In the genomic region with DNA sequence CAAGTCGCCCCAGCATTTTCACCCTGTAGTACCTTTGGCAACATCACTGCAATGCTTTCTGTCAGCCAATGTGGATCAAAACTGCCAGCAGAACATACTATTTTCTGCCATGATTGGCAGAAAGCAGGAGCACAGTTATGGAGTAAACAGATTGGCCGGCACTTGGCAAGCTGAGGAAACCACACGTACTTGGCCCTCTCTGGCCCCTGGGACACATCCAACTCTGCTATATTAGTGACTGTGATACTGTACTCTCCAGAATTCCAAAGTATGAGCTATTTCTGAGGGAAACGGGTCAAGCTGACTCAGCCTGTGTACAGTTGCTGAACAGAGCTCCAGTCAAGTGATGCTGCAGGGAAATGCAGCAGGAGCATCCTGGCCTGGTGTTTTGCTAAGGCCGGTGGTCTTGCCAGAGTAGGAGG, we compare ENCODE assay signal across 11 cellular contexts. TPM values are rescaled to one million over a fixed set of nuclear protein-coding genes. Genes with fewer than 3 reads are reported as not detected.
DNase-seq lines count a peak whose midpoint lies in the region; ATAC-seq and TF ChIP-seq lines count a peak whose summit lies in the region.
"Had no signal": no experiment of that assay in that cellular context is flagged by ENCODE, and none has a peak within 500 bp of the region (broad histone marks: within the 10 kb centered on the region; RNA-seq: fewer than 3 reads in every experiment).

No MANE protein-coding gene starts in this region.

- H2AFZ ChIP-seq in SK-N-SH (ENCODE audit: low read depth) = peak overlapping the region; percentile 49; the same call in 1 of the 2 replicates

- H3K9me2 ChIP-seq in SK-N-SH = no peaks in the 10 kb centered on the region

- no peak overlapping the region for H3K4me3 Mint-ChIP-seq in type B pancreatic cell
- H3K4me3 Mint-ChIP-seq: central memory CD8-positive, alpha-beta T cell had no signal

- POLR2A ChIA-PET in SK-N-SH (lab: Yijun Ruan, JAX) = interaction anchor here (0.6 kb wide), 1 partner anchor 12 kb away, joined by 4 read pairs; no protein-coding TSS in a partner anchor

- H3K27me3 Mint-ChIP-seq in type B pancreatic cell = peaks cover 3% of the 10 kb centered on the region
- H3K27me3 Mint-ChIP-seq: central memory CD8-positive, alpha-beta T cell had no signal

- H3K4me2 ChIP-seq in SK-N-SH = peak overlapping the region; percentile 53

- no peak for TF ChIP-seq RAD21 in SK-N-SH (IDR thresholded peaks at IDR 0.05; ENCODE audit: low read length)

- DNase-seq in GM04503 (ENCODE audit: low read depth) = peak; percentile 87
- no peak for DNase-seq in SK-N-SH
- DNase-seq in foreskin fibroblast = peak; percentile 88 to 96
- no peak for DNase-seq in activated naive CD4-positive, alpha-beta T cell (lab: John Stamatoyannopoulos, UW)
- DNase-seq in type B pancreatic cell (ENCODE audit: extremely low spot score, unreplicated experiment) = no peak
- DNase-seq: DMS53 had no signal

- no peak overlapping the region for H3K4me3 ChIP-seq in SK-N-SH (ENCODE audit: low read depth in 2 of 2, low read length in 1 of 2)
- H3K4me3 ChIP-seq in foreskin fibroblast (ENCODE audit: low read depth in 1 of 2, low read length in 2 of 2) = no peak overlapping the region
- peak overlapping the region in 2 of 3 donors; percentile 30 to 41 for H3K4me3 ChIP-seq in skeletal muscle tissue (ENCODE audit: low read length in 3 of 3)

- peaks cover 15% of the 10 kb centered on the region for H3F3A ChIP-seq in SK-N-SH (replicated peaks; ENCODE audit: insufficient read depth)

- no peaks in the 10 kb centered on the region for H3K79me2 ChIP-seq in SK-N-SH (ENCODE audit: insufficient read depth)

- ATAC-seq in HG03378 (IDR thresholded peaks at IDR 0.05; ENCODE audit: unreplicated experiment) (no peak), HG02981 (IDR thresholded peaks at IDR 0.05; ENCODE audit: unreplicated experiment) (no peak)

- H3K9me3 Mint-ChIP-seq in type B pancreatic cell = no peaks in the 10 kb centered on the region
- H3K9me3 Mint-ChIP-seq: central memory CD8-positive, alpha-beta T cell had no signal

- no peak overlapping the region for H3K27ac Mint-ChIP-seq in type B pancreatic cell

- H3K36me3 ChIP-seq in SK-N-SH (replicated peaks in 1 of 2; ENCODE audit: control insufficient read depth in 1 of 2, insufficient read depth in 2 of 2, low read length in 1 of 2) = no peaks in the 10 kb centered on the region
- no peaks in the 10 kb centered on the region for H3K36me3 ChIP-seq in skeletal muscle tissue (ENCODE audit: control insufficient read depth in 3 of 3, insufficient read depth in 3 of 3, low read length in 3 of 3)
- H3K36me3 ChIP-seq: neutrophil had no signal

- CTCF ChIA-PET in SK-N-SH (lab: Yijun Ruan, JAX) = interaction anchor here (1.1 to 2.0 kb wide), 2 partner anchors 45 to 70 kb away, joined by 3 to 5 read pairs; no protein-coding TSS in a partner anchor

- H3K9me3 ChIP-seq in SK-N-SH (no peaks in the 10 kb centered on the region), skeletal muscle tissue (ENCODE audit: control insufficient read depth in 3 of 3, low read length in 3 of 3) (no peaks in the 10 kb centered on the region)
- H3K9me3 ChIP-seq: neutrophil had no signal

- H3K27ac ChIP-seq in SK-N-SH (ENCODE audit: low read depth in 2 of 2, low read length in 1 of 2) = peak overlapping the region; percentile 50 to 53; a peak in 3 of 4 replicates
- peak overlapping the region; percentile 60 for H3K27ac ChIP-seq in skeletal muscle tissue (ENCODE audit: low read depth, low read length)
- H3K27ac ChIP-seq: neutrophil had no signal

- H3K4me1 Mint-ChIP-seq in type B pancreatic cell (ENCODE audit: unreplicated experiment) = no peaks in the 10 kb centered on the region
- H3K4me1 Mint-ChIP-seq: central memory CD8-positive, alpha-beta T cell had no signal

- H3K27me3 ChIP-seq in SK-N-SH (ENCODE audit: insufficient read depth) (no peaks in the 10 kb centered on the region), skeletal muscle tissue (ENCODE audit: control insufficient read depth in 3 of 3, insufficient read depth in 3 of 3, low read length in 3 of 3) (no peaks in the 10 kb centered on the region)

- H4K20me1 ChIP-seq in SK-N-SH (ENCODE audit: insufficient read depth) = no peaks in the 10 kb centered on the region

- 22% methylated on average over 5 of the region's 5 CpGs for WGBS in SK-N-SH (ENCODE audit: low lambda C conversion rate)

- no peaks in the 10 kb centered on the region for H3K36me3 Mint-ChIP-seq in type B pancreatic cell

- peak in 1 of 2 experiments; percentile 92; a peak in 3 of 4 replicates for TF ChIP-seq EP300 in SK-N-SH (IDR thresholded peaks at IDR 0.05; ENCODE audit: borderline replicate concordance in 1 of 2, low read depth in 1 of 2, low read length in 1 of 2)

- H3K9ac ChIP-seq in SK-N-SH (no peak overlapping the region), skeletal muscle tissue (ENCODE audit: low read depth in 1 of 3, low read length in 3 of 3) (peak overlapping the region in 1 of 3 donors; percentile 60)

- peaks cover 12 to 25% of the 10 kb centered on the region in 2 experiments for H3K4me1 ChIP-seq in SK-N-SH (ENCODE audit: control insufficient read depth in 1 of 2, insufficient read depth in 2 of 2, low read depth in 1 of 2, low read length in 1 of 2)
- peaks cover 19 to 26% (median 24%) of the 10 kb centered on the region in 3 donors for H3K4me1 ChIP-seq in skeletal muscle tissue (ENCODE audit: control insufficient read depth in 3 of 3, insufficient read depth in 3 of 3, low read length in 3 of 3)

- TF ChIP-seq CTCF in SK-N-SH (IDR thresholded peaks at IDR 0.05) (no peak), foreskin fibroblast (IDR thresholded peaks at IDR 0.05; ENCODE audit: low read depth, low read length) (no peak), type B pancreatic cell (conservative IDR thresholded peaks at IDR 0.05) (no peak)

TF ChIP-seq in SK-N-SH, 30 proteins besides CTCF, POLR2A, EP300 and RAD21 (continues in another document):
- no peak for TF ChIP-seq TAF1 (IDR thresholded peaks at IDR 0.05; ENCODE audit: borderline replicate concordance, low read depth, low read length)
- TF ChIP-seq TCF12 (IDR thresholded peaks at IDR 0.05) = peak; percentile 93
- TF ChIP-seq, protein P1, sequence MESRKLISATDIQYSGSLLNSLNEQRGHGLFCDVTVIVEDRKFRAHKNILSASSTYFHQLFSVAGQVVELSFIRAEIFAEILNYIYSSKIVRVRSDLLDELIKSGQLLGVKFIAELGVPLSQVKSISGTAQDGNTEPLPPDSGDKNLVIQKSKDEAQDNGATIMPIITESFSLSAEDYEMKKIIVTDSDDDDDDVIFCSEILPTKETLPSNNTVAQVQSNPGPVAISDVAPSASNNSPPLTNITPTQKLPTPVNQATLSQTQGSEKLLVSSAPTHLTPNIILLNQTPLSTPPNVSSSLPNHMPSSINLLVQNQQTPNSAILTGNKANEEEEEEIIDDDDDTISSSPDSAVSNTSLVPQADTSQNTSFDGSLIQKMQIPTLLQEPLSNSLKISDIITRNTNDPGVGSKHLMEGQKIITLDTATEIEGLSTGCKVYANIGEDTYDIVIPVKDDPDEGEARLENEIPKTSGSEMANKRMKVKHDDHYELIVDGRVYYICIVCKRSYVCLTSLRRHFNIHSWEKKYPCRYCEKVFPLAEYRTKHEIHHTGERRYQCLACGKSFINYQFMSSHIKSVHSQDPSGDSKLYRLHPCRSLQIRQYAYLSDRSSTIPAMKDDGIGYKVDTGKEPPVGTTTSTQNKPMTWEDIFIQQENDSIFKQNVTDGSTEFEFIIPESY (IDR thresholded peaks at IDR 0.05; ENCODE audit: borderline replicate concordance, low read depth) = peak; percentile 78; the same call in 1 of the 2 replicates
- TF ChIP-seq, protein P2, sequence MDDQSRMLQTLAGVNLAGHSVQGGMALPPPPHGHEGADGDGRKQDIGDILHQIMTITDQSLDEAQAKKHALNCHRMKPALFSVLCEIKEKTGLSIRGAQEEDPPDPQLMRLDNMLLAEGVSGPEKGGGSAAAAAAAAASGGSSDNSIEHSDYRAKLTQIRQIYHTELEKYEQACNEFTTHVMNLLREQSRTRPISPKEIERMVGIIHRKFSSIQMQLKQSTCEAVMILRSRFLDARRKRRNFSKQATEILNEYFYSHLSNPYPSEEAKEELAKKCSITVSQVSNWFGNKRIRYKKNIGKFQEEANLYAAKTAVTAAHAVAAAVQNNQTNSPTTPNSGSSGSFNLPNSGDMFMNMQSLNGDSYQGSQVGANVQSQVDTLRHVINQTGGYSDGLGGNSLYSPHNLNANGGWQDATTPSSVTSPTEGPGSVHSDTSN (IDR thresholded peaks at IDR 0.05) = peak; percentile 96
- TF ChIP-seq EZH2phosphoT487 (IDR thresholded peaks at IDR 0.05; ENCODE audit: borderline replicate concordance, low read depth) = no peak
- TF ChIP-seq, protein P3, sequence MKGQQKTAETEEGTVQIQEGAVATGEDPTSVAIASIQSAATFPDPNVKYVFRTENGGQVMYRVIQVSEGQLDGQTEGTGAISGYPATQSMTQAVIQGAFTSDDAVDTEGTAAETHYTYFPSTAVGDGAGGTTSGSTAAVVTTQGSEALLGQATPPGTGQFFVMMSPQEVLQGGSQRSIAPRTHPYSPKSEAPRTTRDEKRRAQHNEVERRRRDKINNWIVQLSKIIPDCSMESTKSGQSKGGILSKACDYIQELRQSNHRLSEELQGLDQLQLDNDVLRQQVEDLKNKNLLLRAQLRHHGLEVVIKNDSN (IDR thresholded peaks at IDR 0.05; ENCODE audit: borderline replicate concordance, low read depth) = 0 out of 2 replicates have a peak, but pooled peaks have one; percentile 28
- TF ChIP-seq, protein P4, sequence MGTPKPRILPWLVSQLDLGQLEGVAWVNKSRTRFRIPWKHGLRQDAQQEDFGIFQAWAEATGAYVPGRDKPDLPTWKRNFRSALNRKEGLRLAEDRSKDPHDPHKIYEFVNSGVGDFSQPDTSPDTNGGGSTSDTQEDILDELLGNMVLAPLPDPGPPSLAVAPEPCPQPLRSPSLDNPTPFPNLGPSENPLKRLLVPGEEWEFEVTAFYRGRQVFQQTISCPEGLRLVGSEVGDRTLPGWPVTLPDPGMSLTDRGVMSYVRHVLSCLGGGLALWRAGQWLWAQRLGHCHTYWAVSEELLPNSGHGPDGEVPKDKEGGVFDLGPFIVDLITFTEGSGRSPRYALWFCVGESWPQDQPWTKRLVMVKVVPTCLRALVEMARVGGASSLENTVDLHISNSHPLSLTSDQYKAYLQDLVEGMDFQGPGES (IDR thresholded peaks at IDR 0.05; ENCODE audit: low read depth, low read length) = no peak
- peak; percentile 96 for TF ChIP-seq FOSL2 (IDR thresholded peaks at IDR 0.05; ENCODE audit: borderline replicate concordance, low read depth)
- peak; percentile 92 for TF ChIP-seq TEAD4 (IDR thresholded peaks at IDR 0.05; ENCODE audit: borderline replicate concordance, insufficient read depth)
- TF ChIP-seq RCOR1 (IDR thresholded peaks at IDR 0.05; ENCODE audit: low read length) = no peak
- no peak for TF ChIP-seq FOXJ3 (CRISPR knock-in tag; IDR thresholded peaks at IDR 0.05)
- peak; percentile 69; the same call in 1 of the 2 replicates for TF ChIP-seq FOXM1 (IDR thresholded peaks at IDR 0.05; ENCODE audit: low read depth)
- no peak for TF ChIP-seq RFX5 (IDR thresholded peaks at IDR 0.05; ENCODE audit: low read length)

RNA-seq across cellular contexts. Expression of a gene that starts 39.8 kb away (rescaled TPM):
- 25.8 and 36.7 TPM in 2 replicates for polyA plus RNA-seq in SK-N-SH (2012; rRNA removed)
- 26.2 and 27.8 TPM in 2 replicates for polyA plus RNA-seq in SK-N-SH (2012; cell fraction: cytosol; rRNA removed)
- polyA plus RNA-seq in SK-N-SH (2012; cell fraction: nucleus; rRNA removed) = 47.6 and 71.0 TPM in 2 replicates
- 13.0 TPM for total RNA-seq in skeletal muscle tissue
- 11.6 and 14.2 TPM in 2 replicates for total RNA-seq in type B pancreatic cell (ENCODE audit: low replicate concordance)

Comparison
In these comparisons a context has a peak if more than half of its experiments do, and no peak if none do; other contexts are left out.
1. DNase-seq: peak in GM04503 (single experiment) and foreskin fibroblast (2 of 2); none in SK-N-SH (single experiment), activated naive CD4-positive, alpha-beta T cell (0 of 4) and type B pancreatic cell (single experiment).
2. H3K4me3 ChIP-seq: peak in skeletal muscle tissue (2 of 3); none in SK-N-SH (0 of 2) and foreskin fibroblast (0 of 2).